In genomic region chr20:32570401-32571190, GRCh38 we compare ENCODE assay signal across 12 cellular contexts. TPM values are rescaled to one million over a fixed set of nuclear protein-coding genes. Genes with fewer than 3 reads are reported as not detected.
DNase-seq lines count a peak whose midpoint lies in the region; ATAC-seq and TF ChIP-seq lines count a peak whose summit lies in the region.
"Had no signal": no experiment of that assay in that cellular context is flagged by ENCODE, and none has a peak within 500 bp of the region (broad histone marks: within the 10 kb centered on the region; RNA-seq: fewer than 3 reads in every experiment).

No MANE protein-coding gene starts in this region.

- H3K9me3 ChIP-seq in CD8-positive, alpha-beta T cell (ENCODE audit: low read length) = no peaks in the 10 kb centered on the region
- H3K9me3 ChIP-seq: colonic mucosa, suprapubic skin had no signal

- DNase-seq in CD8-positive, alpha-beta T cell = no peak
- DNase-seq in KBM-7 = peak; percentile 50
- peak; percentile 72 for DNase-seq in astrocyte of the spinal cord (ENCODE audit: low read depth, low spot score)
- DNase-seq in midbrain (lab: John Stamatoyannopoulos, UW) = peak; percentile 6
- no peak for DNase-seq in SIG-M5 treated with dmso at 0.1 percent for 504 hours (lab: John Stamatoyannopoulos, UW; ENCODE audit: unreplicated experiment)
- DNase-seq in AG20443 (ENCODE audit: low spot score) = no peak
- no peak for DNase-seq in COLO829 (ENCODE audit: low spot score)
- DNase-seq in NCI-H82 (lab: John Stamatoyannopoulos, UW) = no peak
- DNase-seq: colonic mucosa, MM.1S, T-helper 9 cell had no signal

- H3K4me1 Mint-ChIP-seq in CD8-positive, alpha-beta T cell (ENCODE audit: low read depth) = peaks cover 36% of the 10 kb centered on the region

- H3K27ac ChIP-seq in CD8-positive, alpha-beta T cell (ENCODE audit: low read depth, low read length) = no peak overlapping the region
- H3K27ac ChIP-seq: colonic mucosa, suprapubic skin had no signal

- in situ Hi-C loops in KBM-7 (cut with MboI; ENCODE audit: low pct_unique_long_range_greater_than_20kb, low sequenced_read_pairs) (no loop called here), astrocyte of the spinal cord (cut with HindIII; ENCODE audit: low sequenced_read_pairs) (no loop called here)

- peak overlapping the region; percentile 75 for H3K27ac Mint-ChIP-seq in CD8-positive, alpha-beta T cell

- peaks cover 9% of the 10 kb centered on the region for H3K36me3 Mint-ChIP-seq in CD8-positive, alpha-beta T cell

- no peak for ATAC-seq in CD8-positive, alpha-beta T cell

- no peaks in the 10 kb centered on the region for H3K27me3 Mint-ChIP-seq in CD8-positive, alpha-beta T cell (ENCODE audit: low read depth)

- POLR2A ChIA-PET in CD8-positive, alpha-beta T cell (lab: Charles Lee) = interaction anchor here (0.6 to 1.7 kb wide), 3 partner anchors 10 to 44 kb away, joined by 5 to 6 read pairs (median 6); no protein-coding TSS in a partner anchor

- H3K36me3 ChIP-seq in CD8-positive, alpha-beta T cell (ENCODE audit: insufficient read depth, low read length) = no peaks in the 10 kb centered on the region
- H3K36me3 ChIP-seq: colonic mucosa, suprapubic skin had no signal

- TF ChIP-seq CTCF in CD8-positive, alpha-beta T cell (IDR thresholded peaks at IDR 0.05) = no peak
- no peak for TF ChIP-seq CTCF in astrocyte of the spinal cord (IDR thresholded peaks at IDR 0.05; ENCODE audit: low read depth, low read length)

- H3K4me3 ChIP-seq in CD8-positive, alpha-beta T cell (ENCODE audit: low read depth, low read length) = no peak overlapping the region
- H3K4me3 ChIP-seq in astrocyte of the spinal cord (ENCODE audit: low read depth, low read length) = no peak overlapping the region
- H3K4me3 ChIP-seq: colonic mucosa, suprapubic skin had no signal

- intact Hi-C loops in CD8-positive, alpha-beta T cell (cut with DNase I, micrococcal nuclease) = no loop called here

- H3K9me3 Mint-ChIP-seq in CD8-positive, alpha-beta T cell = no peaks in the 10 kb centered on the region

- H3K27me3 ChIP-seq in CD8-positive, alpha-beta T cell (ENCODE audit: insufficient read depth, low read length) = no peaks in the 10 kb centered on the region
- H3K27me3 ChIP-seq: colonic mucosa had no signal

- CTCF ChIA-PET in CD8-positive, alpha-beta T cell (lab: Charles Lee) = interaction anchor here (0.6 to 1.2 kb wide), 2 partner anchors 9 to 156 kb away, joined by 3 read pairs; no protein-coding TSS in a partner anchor

- H3K4me1 ChIP-seq in CD8-positive, alpha-beta T cell (ENCODE audit: insufficient read depth, low read length) = peaks cover 93% of the 10 kb centered on the region
- H3K4me1 ChIP-seq: colonic mucosa, suprapubic skin had no signal

- H3K4me3 Mint-ChIP-seq in CD8-positive, alpha-beta T cell = no peak overlapping the region

RNA-seq across cellular contexts. Expression of gene NOL4L, which starts 14.5 kb away (rescaled TPM):
- total RNA-seq in CD8-positive, alpha-beta T cell = 10 to 100 TPM; 39.1 to 39.7 TPM

Comparison
In these comparisons a context has a peak if more than half of its experiments do, and no peak if none do; other contexts are left out.
1. DNase-seq: peak in KBM-7 (single experiment), astrocyte of the spinal cord (single experiment) and midbrain (single experiment); none in CD8-positive, alpha-beta T cell (0 of 7), SIG-M5 treated with dmso at 0.1 percent for 504 hours (single experiment), AG20443 (single experiment), COLO829 (single experiment) and NCI-H82 (single experiment).